In the genomic region with DNA sequence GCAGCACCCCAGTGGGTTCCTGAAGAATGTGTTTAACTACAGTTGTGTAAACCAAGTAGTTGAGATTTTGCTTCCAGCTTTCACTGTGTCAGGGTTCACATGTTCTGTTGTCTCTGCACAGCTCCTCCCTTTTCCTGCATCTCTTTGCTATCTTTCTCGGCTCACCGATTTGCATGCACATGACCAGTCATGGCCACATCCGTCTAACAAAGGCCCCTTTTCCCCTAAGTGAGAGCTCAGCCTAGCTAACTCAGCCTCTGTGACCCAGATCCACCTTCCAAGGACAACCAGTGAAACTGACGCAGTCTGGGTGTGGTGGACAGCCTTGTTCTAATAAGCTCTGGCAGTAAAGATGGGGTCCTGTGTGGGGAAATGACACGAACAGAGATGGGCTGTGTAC, we compare ENCODE assay signal across 24 cellular contexts.
A peak's percentile ranks its signal among the peaks of the same experiment; 100 is the strongest.
DNase-seq lines count a peak whose midpoint lies in the region; ATAC-seq and TF ChIP-seq lines count a peak whose summit lies in the region.
"Had no signal": no experiment of that assay in that cellular context is flagged by ENCODE, and none has a peak within 500 bp of the region (broad histone marks: within the 10 kb centered on the region; RNA-seq: fewer than 3 reads in every experiment).

No MANE protein-coding gene starts in this region.

- no peak overlapping the region for H3K4me3 ChIP-seq in heart right ventricle
- H3K4me3 ChIP-seq in aorta (ENCODE audit: low read length in 2 of 2): no peak overlapping the region
- H3K4me3 ChIP-seq: HAP-1, SK-N-MC had no signal

- TF ChIP-seq CTCF in heart right ventricle (IDR thresholded peaks at IDR 0.05): no peak

- WGBS in heart right ventricle, 2 donors: 39% methylated on average over 5 of the region's 5 CpGs
- 72 to 79% methylated on average over 5 of the region's 5 CpGs for WGBS in aorta, 2 donors

- DNase-seq in CMK (ENCODE audit: low read depth): peak; percentile 17
- DNase-seq in HT1080 (ENCODE audit: low read depth): peak; percentile 10
- no peak for DNase-seq in heart right ventricle
- no peak for DNase-seq in natural killer cell treated with Interleukin-12 subunit alpha and Interleukin-12 subunit beta and Interleukin-15 and Interleukin-18, amount 100 ng/mL, for 72 hours (ENCODE audit: low spot score)
- no peak for DNase-seq in activated gamma-delta T cell (lab: John Stamatoyannopoulos, UW)
- DNase-seq in OCI-M2 (lab: John Stamatoyannopoulos, UW; ENCODE audit: unreplicated experiment): no peak
- DNase-seq in aorta: no peak
- DNase-seq: activated CD8-positive, alpha-beta memory T cell treated with anti-CD3 and anti-CD28 coated beads, Interleukin-2, amount 50 U/mL, for 4 hours; C1 segment of cervical spinal cord; cerebellar nuclear complex; erythroblast; foreskin keratinocyte; KBM-7; kidney; mesenchymal stem cell; NCI-H187 treated with DMSO at 0.1 percent for 48 hours; NCI-H226; substantia nigra had no signal

- H3K27ac Mint-ChIP-seq in natural killer cell treated with Interleukin-12 subunit alpha and Interleukin-12 subunit beta and Interleukin-15 and Interleukin-18, amount 100 ng/mL, for 72 hours: no peak overlapping the region
- H3K27ac Mint-ChIP-seq: activated naive CD8-positive, alpha-beta T cell; activated T-helper 17 cell treated with anti-CD3 and anti-CD28 coated beads, Interleukin-2, amount 50 U/mL, for 72 hours had no signal

- H3K4me1 ChIP-seq in heart right ventricle: peaks cover 0 to 52% (median 6%) of the 10 kb centered on the region in 9 donors
- H3K4me1 ChIP-seq in aorta (ENCODE audit: control insufficient read depth in 1 of 2, insufficient read depth in 2 of 2, low read length in 2 of 2): no peaks in the 10 kb centered on the region
- H3K4me1 ChIP-seq: foreskin keratinocyte, parathyroid adenoma had no signal

- no peaks in the 10 kb centered on the region for H3K27me3 ChIP-seq in heart right ventricle
- H3K27me3 ChIP-seq in aorta (ENCODE audit: control insufficient read depth in 1 of 2, insufficient read depth in 2 of 2, low read length in 1 of 2): no peaks in the 10 kb centered on the region
- H3K27me3 ChIP-seq: foreskin keratinocyte had no signal

- intact Hi-C loops in heart right ventricle (cut with DNase I) (no loop called here), aorta (cut with DNase I) (no loop called here)

- H3K4me3 Mint-ChIP-seq in natural killer cell treated with Interleukin-12 subunit alpha and Interleukin-12 subunit beta and Interleukin-15 and Interleukin-18, amount 100 ng/mL, for 72 hours: no peak overlapping the region
- H3K4me3 Mint-ChIP-seq: activated naive CD8-positive, alpha-beta T cell; activated T-helper 17 cell treated with anti-CD3 and anti-CD28 coated beads, Interleukin-2, amount 50 U/mL, for 72 hours had no signal

- H3K4me1 Mint-ChIP-seq in natural killer cell treated with Interleukin-12 subunit alpha and Interleukin-12 subunit beta and Interleukin-15 and Interleukin-18, amount 100 ng/mL, for 72 hours (ENCODE audit: low read depth in 2 of 2): peaks cover 0 to 5% of the 10 kb centered on the region in 2 donors
- H3K4me1 Mint-ChIP-seq: activated T-helper 17 cell treated with anti-CD3 and anti-CD28 coated beads, Interleukin-2, amount 50 U/mL, for 72 hours had no signal

- H3K27ac ChIP-seq in heart right ventricle: no peak overlapping the region
- H3K27ac ChIP-seq in aorta (ENCODE audit: low read depth in 1 of 2, low read length in 2 of 2): no peak overlapping the region
- H3K27ac ChIP-seq: foreskin keratinocyte, parathyroid adenoma, SK-N-MC had no signal

- ATAC-seq in heart right ventricle: peak in 5 of 8 donors; percentile 29 to 50 (median 43)
- ATAC-seq in natural killer cell treated with Interleukin-12 subunit alpha and Interleukin-12 subunit beta and Interleukin-15 and Interleukin-18, amount 100 ng/mL, for 72 hours: peak; percentile 87 to 88
- ATAC-seq in aorta (ENCODE audit: low FRiP score): no peak
- no peak for ATAC-seq in HG03457 (IDR thresholded peaks at IDR 0.05; ENCODE audit: unreplicated experiment)
- ATAC-seq: activated T-helper 17 cell treated with anti-CD3 and anti-CD28 coated beads, Interleukin-2, amount 50 U/mL, for 72 hours; foreskin keratinocyte had no signal

- H3K9me3 ChIP-seq in heart right ventricle (no peaks in the 10 kb centered on the region), aorta (ENCODE audit: control insufficient read depth, low read length) (no peaks in the 10 kb centered on the region)
- H3K9me3 ChIP-seq: HAP-1 had no signal

- H3K9me3 Mint-ChIP-seq in natural killer cell treated with Interleukin-12 subunit alpha and Interleukin-12 subunit beta and Interleukin-15 and Interleukin-18, amount 100 ng/mL, for 72 hours: no peaks in the 10 kb centered on the region
- H3K9me3 Mint-ChIP-seq: activated T-helper 17 cell treated with anti-CD3 and anti-CD28 coated beads, Interleukin-2, amount 50 U/mL, for 72 hours had no signal

- H3K27me3 Mint-ChIP-seq in natural killer cell treated with Interleukin-12 subunit alpha and Interleukin-12 subunit beta and Interleukin-15 and Interleukin-18, amount 100 ng/mL, for 72 hours: no peaks in the 10 kb centered on the region
- H3K27me3 Mint-ChIP-seq: activated naive CD8-positive, alpha-beta T cell; activated T-helper 17 cell treated with anti-CD3 and anti-CD28 coated beads, Interleukin-2, amount 50 U/mL, for 72 hours had no signal

- peaks cover 0 to 80% (median 1%) of the 10 kb centered on the region in 9 donors for H3K36me3 ChIP-seq in heart right ventricle
- peaks cover 4 to 6% of the 10 kb centered on the region in 2 donors for H3K36me3 ChIP-seq in aorta (ENCODE audit: control insufficient read depth in 1 of 2, insufficient read depth in 2 of 2, low read length in 1 of 2)
- H3K36me3 ChIP-seq: HAP-1 had no signal

- no peaks in the 10 kb centered on the region for H3K36me3 Mint-ChIP-seq in natural killer cell treated with Interleukin-12 subunit alpha and Interleukin-12 subunit beta and Interleukin-15 and Interleukin-18, amount 100 ng/mL, for 72 hours
- H3K36me3 Mint-ChIP-seq: activated naive CD8-positive, alpha-beta T cell had no signal

Comparison
In these comparisons a context has a peak if more than half of its experiments do, and no peak if none do; other contexts are left out.
1. DNase-seq: peak in CMK (single experiment) and HT1080 (single experiment); none in heart right ventricle (0 of 2), natural killer cell treated with Interleukin-12 subunit alpha and Interleukin-12 subunit beta and Interleukin-15 and Interleukin-18, amount 100 ng/mL, for 72 hours (single experiment), activated gamma-delta T cell (single experiment), OCI-M2 (single experiment) and aorta (0 of 2).
2. ATAC-seq: peak in heart right ventricle (5 of 8) and natural killer cell treated with Interleukin-12 subunit alpha and Interleukin-12 subunit beta and Interleukin-15 and Interleukin-18, amount 100 ng/mL, for 72 hours (2 of 2); none in aorta (single experiment) and HG03457 (single experiment).